8 cellular contexts compared by ENCODE assay signal in genomic region chr10:102504179-102504975, GRCh38. TPM values are rescaled to one million over a fixed set of nuclear protein-coding genes. Genes with fewer than 3 reads are reported as not detected.
DNase-seq lines count a peak whose midpoint lies in the region; ATAC-seq and TF ChIP-seq lines count a peak whose summit lies in the region.

No MANE protein-coding gene starts in this region.

- H3K4me2 ChIP-seq in IMR-90 (ENCODE audit: low read depth, low read length), result peak overlapping the region; percentile 95

- H4K5ac ChIP-seq in IMR-90 (ENCODE audit: low read depth, low read length), result peak overlapping the region; percentile 3; the same call in 1 of the 2 replicates

- dilution Hi-C loops in IMR-90 (cut with HindIII; ENCODE audit: low sequenced_read_pairs, unreplicated experiment), result loop anchor here (10.0 kb wide), 1 partner anchor 70 kb away; no protein-coding TSS in a partner anchor

- H4K20me1 ChIP-seq in IMR-90 (ENCODE audit: insufficient read depth, low read length), result peaks cover 48% of the 10 kb centered on the region

- peaks cover 21% of the 10 kb centered on the region for H3K36me3 Mint-ChIP-seq in activated CD4-positive, alpha-beta T cell treated with anti-CD3 and anti-CD28 coated beads, Interleukin-2, amount 10 ng/mL, durations not matched to agents 24 days and 14 days (ENCODE audit: low read depth)
- peaks cover 5% of the 10 kb centered on the region for H3K36me3 Mint-ChIP-seq in endothelial cell (ENCODE audit: low read depth, unreplicated experiment)

- no peak for TF ChIP-seq CTCF in AG04449 (IDR thresholded peaks at IDR 0.05; ENCODE audit: insufficient read depth, low read length, missing control alignments)
- TF ChIP-seq CTCF in IMR-90 (conservative IDR thresholded peaks at IDR 0.05; ENCODE audit: low read depth, low read length), result no peak
- no peak for TF ChIP-seq CTCF in endothelial cell (IDR thresholded peaks at IDR 0.05; ENCODE audit: unreplicated experiment)
- TF ChIP-seq CTCF in testis (IDR thresholded peaks at IDR 0.05), result no peak
- TF ChIP-seq CTCF in GM10248 (IDR thresholded peaks at IDR 0.05; ENCODE audit: control extremely low read depth, extremely low read depth, low read depth, missing control alignments), result no peak

- H2AK9ac ChIP-seq in IMR-90 (replicated peaks; ENCODE audit: low read depth, low read length, poor library complexity), result peak overlapping the region; percentile 96

- H3K4me1 ChIP-seq in IMR-90 (ENCODE audit: control insufficient read depth, insufficient read depth, low read length) (peaks cover 7% of the 10 kb centered on the region), testis (peaks cover 18% of the 10 kb centered on the region)

- no peaks in the 10 kb centered on the region for H3K27me3 ChIP-seq in IMR-90 (ENCODE audit: control insufficient read depth, insufficient read depth, low read length)
- H3K27me3 ChIP-seq in testis, result no peaks in the 10 kb centered on the region

- WGBS in IMR-90 (ENCODE audit: extremely low coverage in 2 of 2, insufficient read length in 1 of 2), 2 experiments, result 0% methylated on average over 15 of the region's 47 CpGs; no CpG with 5 or more reads in 1 of the 2 experiments
- WGBS in testis, 2 donors, result 0 to 1% methylated on average over 36 to 46 of the region's 47 CpGs

- H3K27ac ChIP-seq in IMR-90 (ENCODE audit: insufficient read depth, low read length) (peak overlapping the region; percentile 83), testis (peak overlapping the region; percentile 80 to 87)

- H2AK5ac ChIP-seq in IMR-90 (ENCODE audit: low read depth, low read length), result peak overlapping the region; percentile 90

- no TSS peak for BruUV-seq in IMR-90 (replicated peaks; lab: Mats Ljungman, UMichigan)

- peaks cover 14% of the 10 kb centered on the region for H3K9me1 ChIP-seq in IMR-90 (ENCODE audit: insufficient read depth, low read length)

- H2BK15ac ChIP-seq in IMR-90 (ENCODE audit: low read depth, low read length), result no peak overlapping the region

- H2BK20ac ChIP-seq in IMR-90 (ENCODE audit: low read depth, low read length), result no peak overlapping the region

- intact Hi-C loops in IMR-90 (cut with micrococcal nuclease) (loop anchor here (5.0 kb wide), 1 partner anchor 208 kb away; the partner anchor contains the start of genes ARL3 and SFXN2), testis (cut with DNase I; ENCODE audit: low total_unique reads) (loop anchor here (5.0 to 10.0 kb wide), 2 partner anchors 78 to 140 kb away; partner anchors contain the start of gene TRIM8)
- intact Hi-C loops in activated CD4-positive, alpha-beta T cell treated with anti-CD3 and anti-CD28 coated beads, Interleukin-2, amount 10 ng/mL, durations not matched to agents 24 days and 14 days (cut with micrococcal nuclease), result loop anchor here (5.0 to 10.0 kb wide), 5 partner anchors 168 to 1442 kb away; partner anchors contain the start of genes ARMH3, BTRC, CNNM2 and KAZALD1

- peak overlapping the region; percentile 82 for H4K91ac ChIP-seq in IMR-90 (ENCODE audit: insufficient read depth, low read depth, low read length)

- H3K9ac ChIP-seq in IMR-90 (ENCODE audit: low read depth, low read length), result peak overlapping the region; percentile 83

- DNase-seq in AG04449 (ENCODE audit: low read depth, low spot score), result no peak
- DNase-seq in IMR-90, result peak; percentile 45
- peak; percentile 76 for DNase-seq in activated CD4-positive, alpha-beta T cell treated with anti-CD3 and anti-CD28 coated beads, Interleukin-2, amount 10 ng/mL, durations not matched to agents 24 days and 14 days
- DNase-seq in endothelial cell (ENCODE audit: low spot score), result peak; percentile 33
- DNase-seq in mucosa of gallbladder (ENCODE audit: low spot score), result peak; percentile 20
- peak; percentile 52 for DNase-seq in testis
- DNase-seq in GM10248 (ENCODE audit: extremely low spot score), result no peak

- H3K27me3 Mint-ChIP-seq in activated CD4-positive, alpha-beta T cell treated with anti-CD3 and anti-CD28 coated beads, Interleukin-2, amount 10 ng/mL, durations not matched to agents 24 days and 14 days, result no peaks in the 10 kb centered on the region
- no peaks in the 10 kb centered on the region for H3K27me3 Mint-ChIP-seq in endothelial cell (ENCODE audit: unreplicated experiment)

- peak overlapping the region; percentile 96 for H3K4me3 ChIP-seq in AG04449 (ENCODE audit: low read depth, low read length)
- peak overlapping the region; percentile 96 for H3K4me3 ChIP-seq in IMR-90 (ENCODE audit: insufficient read depth, low read depth, low read length)
- H3K4me3 ChIP-seq in testis, result peak overlapping the region; percentile 95 to 98

- H3K14ac ChIP-seq in IMR-90 (replicated peaks; ENCODE audit: low read depth, low read length), result peak overlapping the region; percentile 85

- H3K9me3 ChIP-seq in IMR-90 (ENCODE audit: control insufficient read depth, insufficient read depth, low read length) (no peaks in the 10 kb centered on the region), testis (no peaks in the 10 kb centered on the region)

- no peak overlapping the region for H3K4me3 Mint-ChIP-seq in activated CD4-positive, alpha-beta T cell treated with anti-CD3 and anti-CD28 coated beads, Interleukin-2, amount 10 ng/mL, durations not matched to agents 24 days and 14 days
- peak overlapping the region; percentile 98 for H3K4me3 Mint-ChIP-seq in endothelial cell (ENCODE audit: unreplicated experiment)

- peak overlapping the region; percentile 91 for H3K23ac ChIP-seq in IMR-90 (ENCODE audit: low read depth, low read length)

- H4K8ac ChIP-seq in IMR-90 (ENCODE audit: low read depth in 2 of 2, low read length in 2 of 2), result peak overlapping the region; percentile 18 to 73; a peak in 1 of 4 replicates

- peak overlapping the region; percentile 3; the same call in 1 of the 2 replicates for H2BK120ac ChIP-seq in IMR-90 (ENCODE audit: low read depth, low read length)

- no peak for TF ChIP-seq RAD21 in IMR-90 (IDR thresholded peaks at IDR 0.05; ENCODE audit: low read length)

- peak overlapping the region; percentile 49; the same call in 1 of the 2 replicates for H3K56ac ChIP-seq in IMR-90 (ENCODE audit: extremely low read depth, insufficient read depth, low read length)

- H3K79me1 ChIP-seq in IMR-90 (ENCODE audit: low read depth in 1 of 2, low read length in 2 of 2), result peaks cover 15 to 62% of the 10 kb centered on the region in 2 experiments

- peak overlapping the region; percentile 94 for H2AFZ ChIP-seq in IMR-90 (replicated peaks; ENCODE audit: low read length, poor library complexity)

- H3K4me1 Mint-ChIP-seq in activated CD4-positive, alpha-beta T cell treated with anti-CD3 and anti-CD28 coated beads, Interleukin-2, amount 10 ng/mL, durations not matched to agents 24 days and 14 days, result peaks cover 23% of the 10 kb centered on the region
- peaks cover 16% of the 10 kb centered on the region for H3K4me1 Mint-ChIP-seq in endothelial cell (ENCODE audit: unreplicated experiment)

- H3K27ac Mint-ChIP-seq in activated CD4-positive, alpha-beta T cell treated with anti-CD3 and anti-CD28 coated beads, Interleukin-2, amount 10 ng/mL, durations not matched to agents 24 days and 14 days, result peak overlapping the region; percentile 82
- H3K27ac Mint-ChIP-seq in endothelial cell (ENCODE audit: unreplicated experiment), result no peak overlapping the region

- TF ChIP-seq POLR2A in IMR-90 (IDR thresholded peaks at IDR 0.05; ENCODE audit: low read depth, low read length), result no peak
- no peak for TF ChIP-seq POLR2A in testis (IDR thresholded peaks at IDR 0.05)

- no peaks in the 10 kb centered on the region for H3K9me3 Mint-ChIP-seq in activated CD4-positive, alpha-beta T cell treated with anti-CD3 and anti-CD28 coated beads, Interleukin-2, amount 10 ng/mL, durations not matched to agents 24 days and 14 days
- H3K9me3 Mint-ChIP-seq in endothelial cell (ENCODE audit: unreplicated experiment), result no peaks in the 10 kb centered on the region

- H2BK5ac ChIP-seq in IMR-90 (ENCODE audit: low read depth, low read length, poor library complexity, severe bottlenecking), result peak overlapping the region; percentile 76

- peaks cover 5% of the 10 kb centered on the region for H3K36me3 ChIP-seq in IMR-90 (ENCODE audit: control insufficient read depth, insufficient read depth, low read length)
- H3K36me3 ChIP-seq in testis (ENCODE audit: low read depth, missing control alignments), result no peaks in the 10 kb centered on the region

- in situ Hi-C loops in IMR-90 (cut with MboI; ENCODE audit: low sequenced_read_pairs), result no loop called here

- peak overlapping the region; percentile 63; the same call in 1 of the 2 replicates for H3K4ac ChIP-seq in IMR-90 (ENCODE audit: low read depth, low read length)

- CTCF ChIA-PET in AG04449 (lab: Yijun Ruan, JAX), result interaction anchor here (0.5 to 12.2 kb wide), 42 partner anchors 8 to 335 kb away, joined by 3 to 300 read pairs (median 4); partner anchors contain the start of genes CUEDC2 and TRIM8
- CTCF ChIA-PET in IMR-90 (lab: Yijun Ruan, JAX), result interaction anchor here (0.8 to 2.4 kb wide), 7 partner anchors 12 to 123 kb away, joined by 3 to 16 read pairs (median 5); no protein-coding TSS in a partner anchor
- CTCF ChIA-PET in GM10248 (lab: Yijun Ruan, JAX), result interaction anchor here (0.6 to 16.4 kb wide), 41 partner anchors 7 to 800 kb away, joined by 3 to 174 read pairs (median 4); partner anchors contain the start of genes CUEDC2 and FBXL15

- POLR2A ChIA-PET in AG04449 (lab: Yijun Ruan, JAX) (interaction anchor here (0.6 to 2.1 kb wide), 4 partner anchors 13 to 124 kb away, joined by 3 to 8 read pairs (median 4); no protein-coding TSS in a partner anchor), IMR-90 (lab: Charles Lee; ENCODE audit: unreplicated experiment) (no interaction called here), GM10248 (lab: Yijun Ruan, JAX) (interaction anchor here (0.6 to 1.6 kb wide), 5 partner anchors 21 to 687 kb away, joined by 3 to 4 read pairs (median 3); no protein-coding TSS in a partner anchor)

- no peak for ATAC-seq in IMR-90 (ENCODE audit: low read depth)
- ATAC-seq in HG02623 (IDR thresholded peaks at IDR 0.05; ENCODE audit: unreplicated experiment), result no peak

- H3K18ac ChIP-seq in IMR-90 (ENCODE audit: low read depth, low read length), result peak overlapping the region; percentile 16

RNA-seq across cellular contexts. Expression of gene SUFU, which starts 0.6 kb away (rescaled TPM):
- total RNA-seq in IMR-90 (2012; rRNA removed) (2.2 TPM in 2 replicates), endothelial cell (ENCODE audit: unreplicated experiment) (44.4 TPM), mucosa of gallbladder (18.3 TPM), testis (10 to 100 TPM; 16.5 to 22.9 TPM)
- polyA plus RNA-seq in IMR-90 (2012; rRNA removed) (10.0 and 11.0 TPM in 2 replicates), testis (ENCODE audit: insufficient read depth, low read depth, low replicate concordance) (28.4 TPM)
- polyA plus RNA-seq in IMR-90 (2012; cell fraction: cytosol; rRNA removed), result 6.7 and 10.8 TPM in 2 replicates
- 15.7 and 18.1 TPM in 2 replicates for polyA plus RNA-seq in IMR-90 (2012; cell fraction: nucleus; rRNA removed; ENCODE audit: low replicate concordance)
- total RNA-seq in activated CD4-positive, alpha-beta T cell treated with anti-CD3 and anti-CD28 coated beads, Interleukin-2, amount 10 ng/mL, durations not matched to agents 24 days and 14 days, result 8.4 and 9.9 TPM in 2 replicates

RNA-seq across cellular contexts. Expression of gene ACTR1A, which starts 1.9 kb away (rescaled TPM):
- total RNA-seq in IMR-90 (2012; rRNA removed) (126 and 157 TPM in 2 replicates), endothelial cell (ENCODE audit: unreplicated experiment) (147 TPM), mucosa of gallbladder (96.4 TPM), testis (10 to 100 TPM; 97.6 to 97.7 TPM)
- polyA plus RNA-seq in IMR-90 (2012; rRNA removed) (142 and 155 TPM in 2 replicates), testis (ENCODE audit: insufficient read depth, low read depth, low replicate concordance) (126 TPM)
- 97.3 and 131 TPM in 2 replicates for polyA plus RNA-seq in IMR-90 (2012; cell fraction: cytosol; rRNA removed)
- 83.9 and 84.0 TPM in 2 replicates for polyA plus RNA-seq in IMR-90 (2012; cell fraction: nucleus; rRNA removed; ENCODE audit: low replicate concordance)
- 60.9 and 64.8 TPM in 2 replicates for total RNA-seq in activated CD4-positive, alpha-beta T cell treated with anti-CD3 and anti-CD28 coated beads, Interleukin-2, amount 10 ng/mL, durations not matched to agents 24 days and 14 days

RNA-seq across cellular contexts. Expression of gene C10orf95, which starts 53.0 kb away (rescaled TPM):
- total RNA-seq in IMR-90 (2012; rRNA removed), result not detected in 2 replicates
- polyA plus RNA-seq in IMR-90 (2012; rRNA removed), result not detected in 2 replicates
- 0.04 TPM in 1 of 2 replicates, not detected in the other for polyA plus RNA-seq in IMR-90 (2012; cell fraction: cytosol; rRNA removed)
- not detected in 2 replicates for polyA plus RNA-seq in IMR-90 (2012; cell fraction: nucleus; rRNA removed; ENCODE audit: low replicate concordance)
- total RNA-seq in activated CD4-positive, alpha-beta T cell treated with anti-CD3 and anti-CD28 coated beads, Interleukin-2, amount 10 ng/mL, durations not matched to agents 24 days and 14 days, result 0.33 and 0.52 TPM in 2 replicates
- total RNA-seq in endothelial cell (ENCODE audit: unreplicated experiment), result 0.18 TPM
- 0.46 TPM for total RNA-seq in mucosa of gallbladder
- 1 to 10 TPM in 1 of 2 donors, under 1 TPM in 1; 0.55 to 1.3 TPM for total RNA-seq in testis
- 0.29 TPM for polyA plus RNA-seq in testis (ENCODE audit: insufficient read depth, low read depth, low replicate concordance)

Comparison
In these comparisons a context has a peak if more than half of its experiments do, and no peak if none do; other contexts are left out.
1. DNase-seq: peak in IMR-90 (single experiment), activated CD4-positive, alpha-beta T cell treated with anti-CD3 and anti-CD28 coated beads, Interleukin-2, amount 10 ng/mL, durations not matched to agents 24 days and 14 days (single experiment), endothelial cell (single experiment), mucosa of gallbladder (single experiment) and testis (single experiment); none in AG04449 (single experiment) and GM10248 (single experiment).
2. Peak in every context shown above with its lines, with median percentiles within 50 percentile points of each other: H3K4me3 ChIP-seq.